Comparison of ENCODE assay signal across 1 cellular context in the genomic region with DNA sequence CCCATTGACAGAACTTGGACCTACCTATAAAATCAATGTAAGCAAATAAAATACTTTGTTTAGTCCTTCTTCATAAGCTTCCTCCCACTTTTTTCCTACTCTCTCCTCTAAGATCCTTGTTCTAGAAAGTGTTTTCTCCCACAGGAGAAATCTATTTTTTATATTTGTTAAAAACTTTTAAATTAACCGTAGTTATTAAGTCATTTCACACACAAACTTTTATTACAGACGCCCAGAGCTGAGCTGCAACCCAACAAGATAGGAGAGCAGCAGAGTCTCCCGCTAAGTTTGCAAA.
TF ChIP-seq lines count a peak whose summit lies in the region.

No MANE protein-coding gene starts in this region.

TF ChIP-seq in HepG2, 621 proteins besides CTCF, POLR2A, EP300 and RAD21 (continued from another document and continues in another):
- TF ChIP-seq, protein P1, sequence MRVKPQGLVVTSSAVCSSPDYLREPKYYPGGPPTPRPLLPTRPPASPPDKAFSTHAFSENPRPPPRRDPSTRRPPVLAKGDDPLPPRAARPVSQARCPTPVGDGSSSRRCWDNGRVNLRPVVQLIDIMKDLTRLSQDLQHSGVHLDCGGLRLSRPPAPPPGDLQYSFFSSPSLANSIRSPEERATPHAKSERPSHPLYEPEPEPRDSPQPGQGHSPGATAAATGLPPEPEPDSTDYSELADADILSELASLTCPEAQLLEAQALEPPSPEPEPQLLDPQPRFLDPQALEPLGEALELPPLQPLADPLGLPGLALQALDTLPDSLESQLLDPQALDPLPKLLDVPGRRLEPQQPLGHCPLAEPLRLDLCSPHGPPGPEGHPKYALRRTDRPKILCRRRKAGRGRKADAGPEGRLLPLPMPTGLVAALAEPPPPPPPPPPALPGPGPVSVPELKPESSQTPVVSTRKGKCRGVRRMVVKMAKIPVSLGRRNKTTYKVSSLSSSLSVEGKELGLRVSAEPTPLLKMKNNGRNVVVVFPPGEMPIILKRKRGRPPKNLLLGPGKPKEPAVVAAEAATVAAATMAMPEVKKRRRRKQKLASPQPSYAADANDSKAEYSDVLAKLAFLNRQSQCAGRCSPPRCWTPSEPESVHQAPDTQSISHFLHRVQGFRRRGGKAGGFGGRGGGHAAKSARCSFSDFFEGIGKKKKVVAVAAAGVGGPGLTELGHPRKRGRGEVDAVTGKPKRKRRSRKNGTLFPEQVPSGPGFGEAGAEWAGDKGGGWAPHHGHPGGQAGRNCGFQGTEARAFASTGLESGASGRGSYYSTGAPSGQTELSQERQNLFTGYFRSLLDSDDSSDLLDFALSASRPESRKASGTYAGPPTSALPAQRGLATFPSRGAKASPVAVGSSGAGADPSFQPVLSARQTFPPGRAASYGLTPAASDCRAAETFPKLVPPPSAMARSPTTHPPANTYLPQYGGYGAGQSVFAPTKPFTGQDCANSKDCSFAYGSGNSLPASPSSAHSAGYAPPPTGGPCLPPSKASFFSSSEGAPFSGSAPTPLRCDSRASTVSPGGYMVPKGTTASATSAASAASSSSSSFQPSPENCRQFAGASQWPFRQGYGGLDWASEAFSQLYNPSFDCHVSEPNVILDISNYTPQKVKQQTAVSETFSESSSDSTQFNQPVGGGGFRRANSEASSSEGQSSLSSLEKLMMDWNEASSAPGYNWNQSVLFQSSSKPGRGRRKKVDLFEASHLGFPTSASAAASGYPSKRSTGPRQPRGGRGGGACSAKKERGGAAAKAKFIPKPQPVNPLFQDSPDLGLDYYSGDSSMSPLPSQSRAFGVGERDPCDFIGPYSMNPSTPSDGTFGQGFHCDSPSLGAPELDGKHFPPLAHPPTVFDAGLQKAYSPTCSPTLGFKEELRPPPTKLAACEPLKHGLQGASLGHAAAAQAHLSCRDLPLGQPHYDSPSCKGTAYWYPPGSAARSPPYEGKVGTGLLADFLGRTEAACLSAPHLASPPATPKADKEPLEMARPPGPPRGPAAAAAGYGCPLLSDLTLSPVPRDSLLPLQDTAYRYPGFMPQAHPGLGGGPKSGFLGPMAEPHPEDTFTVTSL (CRISPR knock-in tag; IDR thresholded peaks at IDR 0.05; ENCODE audit: borderline replicate concordance), result peak; percentile 0; the same call in 1 of the 2 replicates
- TF ChIP-seq ZNF225 (CRISPR knock-in tag; IDR thresholded peaks at IDR 0.05) (no peak), ZNF557 (CRISPR knock-in tag; IDR thresholded peaks at IDR 0.05) (no peak), ZNF350 (CRISPR knock-in tag; IDR thresholded peaks at IDR 0.05; ENCODE audit: borderline replicate concordance, low read depth) (no peak), ZNF468 (CRISPR knock-in tag; IDR thresholded peaks at IDR 0.05) (no peak), YEATS4 (CRISPR knock-in tag; IDR thresholded peaks at IDR 0.05; ENCODE audit: borderline replicate concordance) (peak; percentile 16; the same call in 1 of the 2 replicates), HMG20B (CRISPR knock-in tag; conservative IDR thresholded peaks at IDR 0.05) (no peak), ZNF207 (IDR thresholded peaks at IDR 0.05; ENCODE audit: borderline replicate concordance) (no peak), RBAK (CRISPR knock-in tag; IDR thresholded peaks at IDR 0.05) (no peak), PCBP1 (IDR thresholded peaks at IDR 0.05; ENCODE audit: borderline replicate concordance, low read depth, low read length) (no peak), AGO2 (optimal IDR thresholded peaks at IDR 0.05; ENCODE audit: low read depth, low read length) (no peak), FOXM1 (CRISPR knock-in tag; IDR thresholded peaks at IDR 0.05) (no peak), STAT5B (CRISPR knock-in tag; IDR thresholded peaks at IDR 0.05) (0 out of 2 replicates have a peak, but pooled peaks have one; percentile 4), NPAS2 (CRISPR knock-in tag; IDR thresholded peaks at IDR 0.05; ENCODE audit: borderline replicate concordance) (no peak), SP140L (CRISPR knock-in tag; IDR thresholded peaks at IDR 0.05; ENCODE audit: borderline replicate concordance) (no peak), PAX8 (CRISPR knock-in tag; IDR thresholded peaks at IDR 0.05; ENCODE audit: borderline replicate concordance) (no peak), ZNF326 (CRISPR knock-in tag; IDR thresholded peaks at IDR 0.05; ENCODE audit: borderline replicate concordance) (no peak), MBD4 (IDR thresholded peaks at IDR 0.05; ENCODE audit: borderline replicate concordance, low read length) (0 out of 2 replicates have a peak, but pooled peaks have one; percentile 4), DNMT3B (CRISPR knock-in tag; conservative IDR thresholded peaks at IDR 0.05) (peak; percentile 78; the same call in 1 of the 2 replicates), ZNF773 (CRISPR knock-in tag; IDR thresholded peaks at IDR 0.05; ENCODE audit: borderline replicate concordance) (no peak), MEIS2 (CRISPR knock-in tag; IDR thresholded peaks at IDR 0.05) (no peak), MIXL1 (CRISPR knock-in tag; IDR thresholded peaks at IDR 0.05) (no peak), MED1 (CRISPR knock-in tag; IDR thresholded peaks at IDR 0.05) (no peak), TGIF2 (CRISPR knock-in tag; IDR thresholded peaks at IDR 0.05) (no peak)
- TF ChIP-seq, protein P2, sequence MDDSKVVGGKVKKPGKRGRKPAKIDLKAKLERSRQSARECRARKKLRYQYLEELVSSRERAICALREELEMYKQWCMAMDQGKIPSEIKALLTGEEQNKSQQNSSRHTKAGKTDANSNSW (CRISPR knock-in tag; IDR thresholded peaks at IDR 0.05; ENCODE audit: borderline replicate concordance), result no peak
- TF ChIP-seq, protein P3, sequence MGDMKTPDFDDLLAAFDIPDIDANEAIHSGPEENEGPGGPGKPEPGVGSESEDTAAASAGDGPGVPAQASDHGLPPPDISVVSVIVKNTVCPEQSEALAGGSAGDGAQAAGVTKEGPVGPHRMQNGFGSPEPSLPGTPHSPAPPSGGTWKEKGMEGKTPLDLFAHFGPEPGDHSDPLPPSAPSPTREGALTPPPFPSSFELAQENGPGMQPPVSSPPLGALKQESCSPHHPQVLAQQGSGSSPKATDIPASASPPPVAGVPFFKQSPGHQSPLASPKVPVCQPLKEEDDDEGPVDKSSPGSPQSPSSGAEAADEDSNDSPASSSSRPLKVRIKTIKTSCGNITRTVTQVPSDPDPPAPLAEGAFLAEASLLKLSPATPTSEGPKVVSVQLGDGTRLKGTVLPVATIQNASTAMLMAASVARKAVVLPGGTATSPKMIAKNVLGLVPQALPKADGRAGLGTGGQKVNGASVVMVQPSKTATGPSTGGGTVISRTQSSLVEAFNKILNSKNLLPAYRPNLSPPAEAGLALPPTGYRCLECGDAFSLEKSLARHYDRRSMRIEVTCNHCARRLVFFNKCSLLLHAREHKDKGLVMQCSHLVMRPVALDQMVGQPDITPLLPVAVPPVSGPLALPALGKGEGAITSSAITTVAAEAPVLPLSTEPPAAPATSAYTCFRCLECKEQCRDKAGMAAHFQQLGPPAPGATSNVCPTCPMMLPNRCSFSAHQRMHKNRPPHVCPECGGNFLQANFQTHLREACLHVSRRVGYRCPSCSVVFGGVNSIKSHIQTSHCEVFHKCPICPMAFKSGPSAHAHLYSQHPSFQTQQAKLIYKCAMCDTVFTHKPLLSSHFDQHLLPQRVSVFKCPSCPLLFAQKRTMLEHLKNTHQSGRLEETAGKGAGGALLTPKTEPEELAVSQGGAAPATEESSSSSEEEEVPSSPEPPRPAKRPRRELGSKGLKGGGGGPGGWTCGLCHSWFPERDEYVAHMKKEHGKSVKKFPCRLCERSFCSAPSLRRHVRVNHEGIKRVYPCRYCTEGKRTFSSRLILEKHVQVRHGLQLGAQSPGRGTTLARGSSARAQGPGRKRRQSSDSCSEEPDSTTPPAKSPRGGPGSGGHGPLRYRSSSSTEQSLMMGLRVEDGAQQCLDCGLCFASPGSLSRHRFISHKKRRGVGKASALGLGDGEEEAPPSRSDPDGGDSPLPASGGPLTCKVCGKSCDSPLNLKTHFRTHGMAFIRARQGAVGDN (CRISPR knock-in tag; IDR thresholded peaks at IDR 0.05), result no peak
- TF ChIP-seq, protein P4, sequence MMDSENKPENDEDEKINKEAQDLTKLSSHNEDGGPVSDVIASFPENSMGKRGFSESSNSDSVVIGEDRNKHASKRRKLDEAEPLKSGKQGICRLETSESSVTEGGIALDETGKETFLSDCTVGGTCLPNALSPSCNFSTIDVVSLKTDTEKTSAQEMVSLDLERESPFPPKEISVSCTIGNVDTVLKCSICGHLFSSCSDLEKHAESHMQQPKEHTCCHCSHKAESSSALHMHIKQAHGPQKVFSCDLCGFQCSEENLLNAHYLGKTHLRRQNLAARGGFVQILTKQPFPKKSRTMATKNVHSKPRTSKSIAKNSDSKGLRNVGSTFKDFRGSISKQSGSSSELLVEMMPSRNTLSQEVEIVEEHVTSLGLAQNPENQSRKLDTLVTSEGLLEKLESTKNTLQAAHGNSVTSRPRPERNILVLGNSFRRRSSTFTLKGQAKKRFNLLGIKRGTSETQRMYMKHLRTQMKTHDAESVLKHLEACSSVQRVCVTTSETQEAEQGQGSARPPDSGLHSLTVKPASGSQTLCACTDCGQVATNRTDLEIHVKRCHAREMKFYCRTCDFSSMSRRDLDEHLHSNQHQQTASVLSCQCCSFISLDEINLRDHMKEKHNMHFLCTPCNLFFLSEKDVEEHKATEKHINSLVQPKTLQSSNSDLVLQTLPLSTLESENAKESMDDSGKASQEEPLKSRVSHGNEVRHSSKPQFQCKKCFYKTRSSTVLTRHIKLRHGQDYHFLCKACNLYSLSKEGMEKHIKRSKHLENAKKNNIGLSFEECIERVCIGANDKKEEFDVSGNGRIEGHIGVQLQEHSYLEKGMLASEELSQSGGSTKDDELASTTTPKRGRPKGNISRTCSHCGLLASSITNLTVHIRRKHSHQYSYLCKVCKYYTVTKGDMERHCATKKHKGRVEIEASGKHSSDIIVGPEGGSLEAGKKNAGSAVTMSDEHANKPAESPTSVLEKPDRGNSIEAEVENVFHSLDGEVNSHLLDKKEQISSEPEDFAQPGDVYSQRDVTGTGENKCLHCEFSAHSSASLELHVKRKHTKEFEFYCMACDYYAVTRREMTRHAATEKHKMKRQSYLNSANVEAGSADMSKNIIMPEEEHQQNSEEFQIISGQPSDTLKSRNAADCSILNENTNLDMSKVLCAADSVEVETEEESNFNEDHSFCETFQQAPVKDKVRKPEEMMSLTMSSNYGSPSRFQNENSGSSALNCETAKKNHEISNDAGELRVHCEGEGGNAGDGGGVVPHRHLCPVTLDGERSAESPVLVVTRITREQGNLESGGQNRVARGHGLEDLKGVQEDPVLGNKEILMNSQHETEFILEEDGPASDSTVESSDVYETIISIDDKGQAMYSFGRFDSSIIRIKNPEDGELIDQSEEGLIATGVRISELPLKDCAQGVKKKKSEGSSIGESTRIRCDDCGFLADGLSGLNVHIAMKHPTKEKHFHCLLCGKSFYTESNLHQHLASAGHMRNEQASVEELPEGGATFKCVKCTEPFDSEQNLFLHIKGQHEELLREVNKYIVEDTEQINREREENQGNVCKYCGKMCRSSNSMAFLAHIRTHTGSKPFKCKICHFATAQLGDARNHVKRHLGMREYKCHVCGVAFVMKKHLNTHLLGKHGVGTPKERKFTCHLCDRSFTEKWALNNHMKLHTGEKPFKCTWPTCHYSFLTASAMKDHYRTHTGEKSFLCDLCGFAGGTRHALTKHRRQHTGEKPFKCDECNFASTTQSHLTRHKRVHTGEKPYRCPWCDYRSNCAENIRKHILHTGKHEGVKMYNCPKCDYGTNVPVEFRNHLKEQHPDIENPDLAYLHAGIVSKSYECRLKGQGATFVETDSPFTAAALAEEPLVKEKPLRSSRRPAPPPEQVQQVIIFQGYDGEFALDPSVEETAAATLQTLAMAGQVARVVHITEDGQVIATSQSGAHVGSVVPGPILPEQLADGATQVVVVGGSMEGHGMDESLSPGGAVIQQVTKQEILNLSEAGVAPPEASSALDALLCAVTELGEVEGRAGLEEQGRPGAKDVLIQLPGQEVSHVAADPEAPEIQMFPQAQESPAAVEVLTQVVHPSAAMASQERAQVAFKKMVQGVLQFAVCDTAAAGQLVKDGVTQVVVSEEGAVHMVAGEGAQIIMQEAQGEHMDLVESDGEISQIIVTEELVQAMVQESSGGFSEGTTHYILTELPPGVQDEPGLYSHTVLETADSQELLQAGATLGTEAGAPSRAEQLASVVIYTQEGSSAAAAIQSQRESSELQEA (CRISPR knock-in tag; IDR thresholded peaks at IDR 0.05; ENCODE audit: not compliant biosample characterization), result no peak
- TF ChIP-seq, protein P5, sequence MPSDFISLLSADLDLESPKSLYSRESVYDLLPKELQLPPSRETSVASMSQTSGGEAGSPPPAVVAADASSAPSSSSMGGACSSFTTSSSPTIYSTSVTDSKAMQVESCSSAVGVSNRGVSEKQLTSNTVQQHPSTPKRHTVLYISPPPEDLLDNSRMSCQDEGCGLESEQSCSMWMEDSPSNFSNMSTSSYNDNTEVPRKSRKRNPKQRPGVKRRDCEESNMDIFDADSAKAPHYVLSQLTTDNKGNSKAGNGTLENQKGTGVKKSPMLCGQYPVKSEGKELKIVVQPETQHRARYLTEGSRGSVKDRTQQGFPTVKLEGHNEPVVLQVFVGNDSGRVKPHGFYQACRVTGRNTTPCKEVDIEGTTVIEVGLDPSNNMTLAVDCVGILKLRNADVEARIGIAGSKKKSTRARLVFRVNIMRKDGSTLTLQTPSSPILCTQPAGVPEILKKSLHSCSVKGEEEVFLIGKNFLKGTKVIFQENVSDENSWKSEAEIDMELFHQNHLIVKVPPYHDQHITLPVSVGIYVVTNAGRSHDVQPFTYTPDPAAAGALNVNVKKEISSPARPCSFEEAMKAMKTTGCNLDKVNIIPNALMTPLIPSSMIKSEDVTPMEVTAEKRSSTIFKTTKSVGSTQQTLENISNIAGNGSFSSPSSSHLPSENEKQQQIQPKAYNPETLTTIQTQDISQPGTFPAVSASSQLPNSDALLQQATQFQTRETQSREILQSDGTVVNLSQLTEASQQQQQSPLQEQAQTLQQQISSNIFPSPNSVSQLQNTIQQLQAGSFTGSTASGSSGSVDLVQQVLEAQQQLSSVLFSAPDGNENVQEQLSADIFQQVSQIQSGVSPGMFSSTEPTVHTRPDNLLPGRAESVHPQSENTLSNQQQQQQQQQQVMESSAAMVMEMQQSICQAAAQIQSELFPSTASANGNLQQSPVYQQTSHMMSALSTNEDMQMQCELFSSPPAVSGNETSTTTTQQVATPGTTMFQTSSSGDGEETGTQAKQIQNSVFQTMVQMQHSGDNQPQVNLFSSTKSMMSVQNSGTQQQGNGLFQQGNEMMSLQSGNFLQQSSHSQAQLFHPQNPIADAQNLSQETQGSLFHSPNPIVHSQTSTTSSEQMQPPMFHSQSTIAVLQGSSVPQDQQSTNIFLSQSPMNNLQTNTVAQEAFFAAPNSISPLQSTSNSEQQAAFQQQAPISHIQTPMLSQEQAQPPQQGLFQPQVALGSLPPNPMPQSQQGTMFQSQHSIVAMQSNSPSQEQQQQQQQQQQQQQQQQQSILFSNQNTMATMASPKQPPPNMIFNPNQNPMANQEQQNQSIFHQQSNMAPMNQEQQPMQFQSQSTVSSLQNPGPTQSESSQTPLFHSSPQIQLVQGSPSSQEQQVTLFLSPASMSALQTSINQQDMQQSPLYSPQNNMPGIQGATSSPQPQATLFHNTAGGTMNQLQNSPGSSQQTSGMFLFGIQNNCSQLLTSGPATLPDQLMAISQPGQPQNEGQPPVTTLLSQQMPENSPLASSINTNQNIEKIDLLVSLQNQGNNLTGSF (CRISPR knock-in tag; IDR thresholded peaks at IDR 0.05), result no peak
- TF ChIP-seq, protein P6, sequence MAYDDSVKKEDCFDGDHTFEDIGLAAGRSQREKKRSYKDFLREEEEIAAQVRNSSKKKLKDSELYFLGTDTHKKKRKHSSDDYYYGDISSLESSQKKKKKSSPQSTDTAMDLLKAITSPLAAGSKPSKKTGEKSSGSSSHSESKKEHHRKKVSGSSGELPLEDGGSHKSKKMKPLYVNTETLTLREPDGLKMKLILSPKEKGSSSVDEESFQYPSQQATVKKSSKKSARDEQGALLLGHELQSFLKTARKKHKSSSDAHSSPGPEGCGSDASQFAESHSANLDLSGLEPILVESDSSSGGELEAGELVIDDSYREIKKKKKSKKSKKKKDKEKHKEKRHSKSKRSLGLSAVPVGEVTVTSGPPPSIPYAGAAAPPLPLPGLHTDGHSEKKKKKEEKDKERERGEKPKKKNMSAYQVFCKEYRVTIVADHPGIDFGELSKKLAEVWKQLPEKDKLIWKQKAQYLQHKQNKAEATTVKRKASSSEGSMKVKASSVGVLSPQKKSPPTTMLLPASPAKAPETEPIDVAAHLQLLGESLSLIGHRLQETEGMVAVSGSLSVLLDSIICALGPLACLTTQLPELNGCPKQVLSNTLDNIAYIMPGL (CRISPR knock-in tag; IDR thresholded peaks at IDR 0.05; ENCODE audit: borderline replicate concordance in 1 of 2, low read depth in 1 of 2), result no peak
